Comparison of ENCODE assay signal across 22 cellular contexts in the genomic region with DNA sequence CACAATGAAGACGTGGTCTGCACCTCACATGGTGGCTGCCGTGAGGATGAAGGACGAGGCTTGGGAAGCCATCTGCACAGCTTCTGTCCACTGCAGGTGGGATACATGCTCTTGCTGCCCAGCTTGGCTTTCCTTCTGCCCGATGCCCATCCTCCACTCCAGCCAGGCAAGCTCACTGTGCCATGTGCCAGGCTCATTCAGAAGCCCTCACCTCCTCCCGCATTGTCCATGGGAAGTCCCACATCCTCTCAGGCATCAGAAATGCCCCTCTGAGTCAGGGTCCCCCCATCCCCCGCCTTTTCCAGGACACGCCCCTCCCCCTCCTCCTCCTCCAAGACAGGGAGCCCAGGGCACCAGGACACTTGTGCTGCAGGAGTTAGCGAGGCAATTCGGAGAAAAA. TPM values are rescaled to one million over a fixed set of nuclear protein-coding genes. Genes with fewer than 3 reads are reported as not detected.
DNase-seq lines count a peak whose midpoint lies in the region; ATAC-seq, FAIRE-seq and TF ChIP-seq lines count a peak whose summit lies in the region.
"Had no signal": no experiment of that assay in that cellular context is flagged by ENCODE, and none has a peak within 500 bp of the region (broad histone marks: within the 10 kb centered on the region; RNA-seq: fewer than 3 reads in every experiment).

No MANE protein-coding gene starts in this region.

- no peak for TF ChIP-seq RAD21 in H1 (IDR thresholded peaks at IDR 0.05 in 1 of 2, conservative IDR thresholded peaks at IDR 0.05 in 1 of 2; ENCODE audit: low read depth in 2 of 2, low read length in 2 of 2)

- no peak overlapping the region for H3K23ac ChIP-seq in H1 (ENCODE audit: insufficient read length)
- peak overlapping the region in 1 of 2 experiments; percentile 35 for H3K23ac ChIP-seq in mesenchymal stem cell (ENCODE audit: low read length in 2 of 2)

- H2AFZ ChIP-seq in GM23338 (no peak overlapping the region), H1 (ENCODE audit: low read length) (peak overlapping the region; percentile 71; the same call in 1 of the 2 replicates), mesenchymal stem cell (ENCODE audit: low read depth, low read length) (no peak overlapping the region)

- H4K91ac ChIP-seq in H1 (replicated peaks; ENCODE audit: insufficient read length, low read length) = no peak overlapping the region
- peak overlapping the region; percentile 43 for H4K91ac ChIP-seq in mesenchymal stem cell (ENCODE audit: low read length)

- peaks cover 11% of the 10 kb centered on the region for H3K4me1 Mint-ChIP-seq in GM23338

- TF ChIP-seq POLR2A in H1 (IDR thresholded peaks at IDR 0.05; ENCODE audit: control extremely low read depth in 1 of 2, low read depth in 2 of 2, low read length in 2 of 2) = no peak

- H3K27me3 Mint-ChIP-seq in GM23338 (ENCODE audit: insufficient read depth, low read depth, poor library complexity) = peaks cover 12% of the 10 kb centered on the region

- POLR2A ChIA-PET in H1 (lab: Charles Lee; ENCODE audit: partially characterized antibody) = no interaction called here

- no peak overlapping the region for H3K4me3 ChIP-seq in GM23338
- no peak overlapping the region for H3K4me3 ChIP-seq in H1 (ENCODE audit: extremely low read depth in 1 of 4, insufficient read depth in 2 of 4, low read depth in 3 of 4, low read length in 4 of 4)
- no peak overlapping the region for H3K4me3 ChIP-seq in mesenchymal stem cell (ENCODE audit: insufficient read depth in 1 of 2, low read depth in 1 of 2, low read length in 2 of 2)
- H3K4me3 ChIP-seq: BLaER1 treated with 17β-estradiol and CSF1 and Interleukin-3, amounts not matched to agents 10 nM and 100 nM; HAP-1 had no signal

- CTCF ChIA-PET in H1 (lab: Charles Lee; ENCODE audit: partially characterized antibody) = interaction anchor here (2.7 kb wide), 1 partner anchor 46 kb away, joined by 6 read pairs; no protein-coding TSS in a partner anchor

- WGBS in H1 (ENCODE audit: extremely low coverage in 1 of 2, insufficient coverage in 1 of 2, insufficient read length in 1 of 2, insufficient replicate concordance in 2 of 2, low coverage in 1 of 2, low lambda C conversion rate in 2 of 2, missing lambda C conversion rate in 1 of 2), 2 experiments = 81% methylated on average over 7 of the region's 9 CpGs; no CpG with 5 or more reads in 1 of the 2 experiments
- WGBS in mesenchymal stem cell = 82% methylated on average over 5 of the region's 9 CpGs

- H3K27ac Mint-ChIP-seq in GM23338 = no peak overlapping the region; the same call in 1 of the 2 replicates
- H3K27ac Mint-ChIP-seq: B cell; CD8-positive, alpha-beta T cell; IgD-negative memory B cell had no signal

- H2BK120ac ChIP-seq in H1 (replicated peaks; ENCODE audit: low read depth, low read length) = no peak overlapping the region
- H2BK120ac ChIP-seq in mesenchymal stem cell (ENCODE audit: low read depth, low read length) = no peak overlapping the region

- TF ChIP-seq CTCF in GM23338 (conservative IDR thresholded peaks at IDR 0.05; ENCODE audit: low read depth in 2 of 2) = no peak
- TF ChIP-seq CTCF in H1 (IDR thresholded peaks at IDR 0.05; ENCODE audit: control extremely low read depth in 1 of 3, insufficient read depth in 1 of 3, low read depth in 1 of 3, low read length in 3 of 3) = no peak

- no peak overlapping the region for H3K4ac ChIP-seq in H1 (replicated peaks; ENCODE audit: insufficient read length, low read depth, low read length)
- no peak overlapping the region for H3K4ac ChIP-seq in mesenchymal stem cell (ENCODE audit: low read depth in 1 of 2, low read length in 2 of 2)

- 0 out of 2 replicates have a peak overlapping the region, but pooled peaks have one; percentile 26 for H2AK5ac ChIP-seq in H1 (ENCODE audit: low read depth, low read length)
- H2AK5ac ChIP-seq in mesenchymal stem cell (ENCODE audit: low read length, severe bottlenecking) = no peak overlapping the region

- no peak overlapping the region for H3K27ac ChIP-seq in GM23338 (ENCODE audit: low read depth)
- H3K27ac ChIP-seq in H1 (ENCODE audit: low read depth, low read length) = no peak overlapping the region
- no peak overlapping the region for H3K27ac ChIP-seq in mesenchymal stem cell (ENCODE audit: low read length, poor library complexity, severe bottlenecking)
- H3K27ac ChIP-seq: BLaER1 treated with 17β-estradiol and CSF1 and Interleukin-3, amounts not matched to agents 10 nM and 100 nM had no signal

- H3K9me3 ChIP-seq in H1 (ENCODE audit: insufficient read depth in 2 of 2, low read depth in 1 of 2, low read length in 1 of 2) = peaks cover 7 to 14% of the 10 kb centered on the region in 2 experiments; a peak in 2 of 4 replicates
- no peaks in the 10 kb centered on the region for H3K9me3 ChIP-seq in mesenchymal stem cell (ENCODE audit: control insufficient read depth, low read length)
- H3K9me3 ChIP-seq: HAP-1 had no signal

- H4K8ac ChIP-seq in H1 (ENCODE audit: extremely low read depth, insufficient read depth, low read length) = no peak overlapping the region
- no peak overlapping the region for H4K8ac ChIP-seq in mesenchymal stem cell (ENCODE audit: low read length)

- H2BK15ac ChIP-seq in H1 (ENCODE audit: low read length) (0 out of 2 replicates have a peak overlapping the region, but pooled peaks have one; percentile 55), mesenchymal stem cell (ENCODE audit: low read depth, poor library complexity, severe bottlenecking) (no peak overlapping the region)

- H2BK12ac ChIP-seq in H1 (ENCODE audit: low read depth, low read length) (peak overlapping the region; percentile 68; the same call in 1 of the 2 replicates), mesenchymal stem cell (ENCODE audit: low read length in 2 of 2) (no peak overlapping the region)

- no peak overlapping the region for H3K9ac ChIP-seq in H1 (replicated peaks in 1 of 4; ENCODE audit: extremely low read depth in 1 of 4, low read depth in 3 of 4, low read length in 3 of 4)
- no peak overlapping the region for H3K9ac ChIP-seq in mesenchymal stem cell (ENCODE audit: low read length)
- H3K9ac ChIP-seq: BLaER1 treated with 17β-estradiol and CSF1 and Interleukin-3, amounts not matched to agents 10 nM and 100 nM had no signal

- H3K23me2 ChIP-seq in H1 (ENCODE audit: low read depth, low read length) = no peaks in the 10 kb centered on the region

- H3K4me3 Mint-ChIP-seq in GM23338 = no peak overlapping the region
- H3K4me3 Mint-ChIP-seq: B cell; CD8-positive, alpha-beta T cell had no signal

- no peaks in the 10 kb centered on the region for H3F3A ChIP-seq in GM23338 (replicated peaks; ENCODE audit: low read depth)

- TF ChIP-seq EP300 in H1 (IDR thresholded peaks at IDR 0.05; ENCODE audit: borderline replicate concordance in 1 of 2, low read depth in 2 of 2, low read length in 2 of 2) = no peak

- intact Hi-C loops in posterior vena cava (cut with DNase I) = no loop called here

- FAIRE-seq in H1 (lab: Jason Lieb, UNC) = no peak
- FAIRE-seq: GM12892, GM18507, HTR-8/SVneo had no signal

- peaks cover 7% of the 10 kb centered on the region for H3K4me1 ChIP-seq in GM23338 (ENCODE audit: insufficient read depth)
- H3K4me1 ChIP-seq in H1 (replicated peaks in 1 of 4; ENCODE audit: control insufficient read depth in 3 of 4, insufficient read depth in 4 of 4, low read length in 3 of 4) = peaks cover 0 to 18% (median 2%) of the 10 kb centered on the region in 4 experiments; a peak in 4 of 7 replicates
- H3K4me1 ChIP-seq in mesenchymal stem cell (ENCODE audit: control insufficient read depth, insufficient read depth, low read depth, low read length) = peaks cover 7% of the 10 kb centered on the region
- H3K4me1 ChIP-seq: HAP-1 had no signal

- H3K9me3 Mint-ChIP-seq in GM23338 = peaks cover 21% of the 10 kb centered on the region
- H3K9me3 Mint-ChIP-seq: CD8-positive, alpha-beta T cell had no signal

- peaks cover 13% of the 10 kb centered on the region for H3K36me3 Mint-ChIP-seq in GM23338 (ENCODE audit: low read depth)
- H3K36me3 Mint-ChIP-seq: CD8-positive, alpha-beta T cell; IgD-negative memory B cell had no signal

- H3K56ac ChIP-seq in H1 (replicated peaks; ENCODE audit: insufficient read length, low read depth, low read length) = no peak overlapping the region

- no peak overlapping the region for H2BK20ac ChIP-seq in H1 (ENCODE audit: low read length)

- H3K18ac ChIP-seq in H1 (ENCODE audit: extremely low read depth, low read length) (no peak overlapping the region), mesenchymal stem cell (ENCODE audit: low read depth in 1 of 2, low read length in 2 of 2) (no peak overlapping the region)

- no peaks in the 10 kb centered on the region for H4K20me1 ChIP-seq in GM23338 (replicated peaks; ENCODE audit: insufficient read depth)
- H4K20me1 ChIP-seq in H1 (replicated peaks in 1 of 2; ENCODE audit: control insufficient read depth in 1 of 2, insufficient read depth in 2 of 2, low read length in 2 of 2) = no peaks in the 10 kb centered on the region

- H3K9me2 ChIP-seq in GM23338 (ENCODE audit: insufficient read depth) = no peaks in the 10 kb centered on the region

- H3K27me3 ChIP-seq in GM23338 (ENCODE audit: insufficient read depth) (no peaks in the 10 kb centered on the region), H1 (replicated peaks in 1 of 4; ENCODE audit: control insufficient read depth in 3 of 4, extremely low read depth in 1 of 4, insufficient read depth in 3 of 4, low read length in 3 of 4) (no peaks in the 10 kb centered on the region), mesenchymal stem cell (ENCODE audit: control insufficient read depth in 1 of 2, insufficient read depth in 1 of 2, low read length in 2 of 2) (peaks cover 27 to 31% of the 10 kb centered on the region in 2 experiments)

- DNase-seq in GM23338 (ENCODE audit: low spot score) = peak; percentile 43
- DNase-seq in H1 (ENCODE audit: low read depth in 1 of 2, low spot score in 2 of 2) = no peak
- DNase-seq in mesenchymal stem cell = no peak
- DNase-seq in posterior vena cava (ENCODE audit: low spot score) = peak; percentile 41
- DNase-seq in islet precursor cell = no peak
- no peak for DNase-seq in AG08395 (ENCODE audit: low spot score)
- DNase-seq in DMS153 treated with DMSO at 0.1 percent for 48 hours (lab: John Stamatoyannopoulos, UW; ENCODE audit: unreplicated experiment) = no peak
- DNase-seq: 8988T; Calu3; CD8-positive, alpha-beta T cell; DMS 273 treated with DMSO at 0.1 percent for 48 hours; GDM1; GOT3; KBM-7 had no signal

- no peak for ATAC-seq in GM23338
- ATAC-seq in HG03039 (IDR thresholded peaks at IDR 0.05; ENCODE audit: unreplicated experiment) = no peak
- ATAC-seq: CD8-positive, alpha-beta T cell had no signal

- no peak overlapping the region for H4K5ac ChIP-seq in H1 (ENCODE audit: insufficient read length, low read depth, low read length)

- no peaks in the 10 kb centered on the region for H3K36me3 ChIP-seq in GM23338 (ENCODE audit: insufficient read depth)
- no peaks in the 10 kb centered on the region for H3K36me3 ChIP-seq in H1 (ENCODE audit: control insufficient read depth in 2 of 4, insufficient read depth in 4 of 4, low read length in 3 of 4)
- no peaks in the 10 kb centered on the region for H3K36me3 ChIP-seq in mesenchymal stem cell (ENCODE audit: control insufficient read depth in 1 of 2, insufficient read depth in 2 of 2, low read depth in 1 of 2, low read length in 2 of 2)
- H3K36me3 ChIP-seq: BLaER1 treated with 17β-estradiol and CSF1 and Interleukin-3, amounts not matched to agents 10 nM and 100 nM; HAP-1 had no signal

- H3K79me1 ChIP-seq in H1 (ENCODE audit: low read depth, low read length) = no peaks in the 10 kb centered on the region; the same call in 1 of the 2 replicates
- no peaks in the 10 kb centered on the region for H3K79me1 ChIP-seq in mesenchymal stem cell (replicated peaks; ENCODE audit: low read length, poor library complexity, severe bottlenecking)

- H3K4me2 ChIP-seq in GM23338 (no peak overlapping the region), H1 (ENCODE audit: insufficient read depth in 1 of 2, low read depth in 2 of 2, low read length in 2 of 2) (no peak overlapping the region), mesenchymal stem cell (ENCODE audit: low read length, poor library complexity, severe bottlenecking) (no peak overlapping the region)
- H3K4me2 ChIP-seq: BLaER1 treated with 17β-estradiol and CSF1 and Interleukin-3, amounts not matched to agents 10 nM and 100 nM had no signal

- H3K14ac ChIP-seq in H1 (ENCODE audit: insufficient read length) = no peak overlapping the region
- no peak overlapping the region for H3K14ac ChIP-seq in mesenchymal stem cell (ENCODE audit: low read length in 2 of 2)

- peaks cover 2% of the 10 kb centered on the region for H3K79me2 ChIP-seq in GM23338 (replicated peaks; ENCODE audit: insufficient read depth)
- peaks cover 0 to 1% of the 10 kb centered on the region in 2 experiments; a peak in 2 of 4 replicates for H3K79me2 ChIP-seq in H1 (ENCODE audit: control insufficient read depth in 1 of 2, insufficient read depth in 2 of 2, low read length in 2 of 2)

- no peak overlapping the region for H2BK5ac ChIP-seq in H1 (ENCODE audit: low read depth, low read length)
- H2BK5ac ChIP-seq in mesenchymal stem cell (ENCODE audit: low read depth, low read length, poor library complexity, severe bottlenecking) = no peak overlapping the region

RNA-seq across cellular contexts. Expression of gene NOM1, which starts 4.6 kb away (rescaled TPM):
- total RNA-seq in GM23338 (2014; rRNA removed; shearing (Covaris generic)) = 33.1 and 36.5 TPM in 2 replicates
- 17.7 and 18.8 TPM in 2 replicates for polyA plus RNA-seq in GM23338 (2016; fragmentation: Nextera tagmentation; extraction: Ambion mirVana)
- total RNA-seq in H1 (2021; fragmentation: NEBNext Ultra II Directional; extraction: Animal tissue kit (Norgen Biotek cat#: 25700)) = 29.1 and 31.6 TPM in 2 replicates
- polyA plus RNA-seq in H1 (2011; rRNA removed) = 10.6 and 16.7 TPM in 2 replicates
- 16.5 TPM for polyA plus RNA-seq in H1 (2011; cell fraction: cytosol; rRNA removed)
- 48.8 TPM for polyA plus RNA-seq in H1 (2011; cell fraction: nucleus; rRNA removed)
- polyA plus RNA-seq in H1 (2012, experiment 1 of 2) = 17.6 to 29.3 TPM (median 21.3 TPM) in 4 replicates
- 4.1 TPM for polyA plus RNA-seq in H1 (2012, experiment 2 of 2)
- polyA plus RNA-seq in H1 (2013, experiment 1 of 2) = 13.8 TPM
- 13.1 TPM for polyA plus RNA-seq in H1 (2013, experiment 2 of 2)
- polyA minus RNA-seq in H1 (2011; rRNA and poly(A)+ RNA removed) = 24.8 and 31.5 TPM in 2 replicates
- polyA minus RNA-seq in H1 (2011; cell fraction: cytosol; rRNA and poly(A)+ RNA removed) = 18.3 TPM
- 51.7 TPM for polyA minus RNA-seq in H1 (2011; cell fraction: nucleus; rRNA and poly(A)+ RNA removed)
- 8.6 TPM for polyA plus RNA-seq in mesenchymal stem cell (2013, experiment 1 of 2)
- polyA plus RNA-seq in mesenchymal stem cell (2013, experiment 2 of 2) = 7.6 TPM
- total RNA-seq in posterior vena cava = 10 to 100 TPM; 16.9 to 18.7 TPM

RNA-seq across cellular contexts. Expression of gene LMBR1, which starts 51.9 kb away (rescaled TPM):
- 69.1 and 90.1 TPM in 2 replicates for total RNA-seq in GM23338 (2014; rRNA removed; shearing (Covaris generic))
- 20.6 and 21.8 TPM in 2 replicates for polyA plus RNA-seq in GM23338 (2016; fragmentation: Nextera tagmentation; extraction: Ambion mirVana)
- total RNA-seq in H1 (2021; fragmentation: NEBNext Ultra II Directional; extraction: Animal tissue kit (Norgen Biotek cat#: 25700)) = 62.9 and 70.4 TPM in 2 replicates
- polyA plus RNA-seq in H1 (2011; rRNA removed) = 15.1 and 17.6 TPM in 2 replicates
- 21.2 TPM for polyA plus RNA-seq in H1 (2011; cell fraction: cytosol; rRNA removed)
- 29.5 TPM for polyA plus RNA-seq in H1 (2011; cell fraction: nucleus; rRNA removed)
- polyA plus RNA-seq in H1 (2012, experiment 1 of 2) = 24.8 to 30.6 TPM (median 27.9 TPM) in 4 replicates
- 2.8 TPM for polyA plus RNA-seq in H1 (2012, experiment 2 of 2)
- 41.0 TPM for polyA plus RNA-seq in H1 (2013, experiment 1 of 2)
- polyA plus RNA-seq in H1 (2013, experiment 2 of 2) = 47.7 TPM
- polyA minus RNA-seq in H1 (2011; rRNA and poly(A)+ RNA removed) = 70.4 and 72.0 TPM in 2 replicates
- 34.4 TPM for polyA minus RNA-seq in H1 (2011; cell fraction: cytosol; rRNA and poly(A)+ RNA removed)
- polyA minus RNA-seq in H1 (2011; cell fraction: nucleus; rRNA and poly(A)+ RNA removed) = 136 TPM
- 19.1 TPM for polyA plus RNA-seq in mesenchymal stem cell (2013, experiment 1 of 2)
- polyA plus RNA-seq in mesenchymal stem cell (2013, experiment 2 of 2) = 20.0 TPM
- 10 to 100 TPM; 55.5 to 65.1 TPM for total RNA-seq in posterior vena cava

Comparison
In these comparisons a context has a peak if more than half of its experiments do, and no peak if none do; other contexts are left out.
1. DNase-seq: peak in GM23338 (single experiment) and posterior vena cava (single experiment); none in H1 (0 of 2), mesenchymal stem cell (single experiment), islet precursor cell (single experiment), AG08395 (single experiment) and DMS153 treated with DMSO at 0.1 percent for 48 hours (single experiment).